In the genomic region with DNA sequence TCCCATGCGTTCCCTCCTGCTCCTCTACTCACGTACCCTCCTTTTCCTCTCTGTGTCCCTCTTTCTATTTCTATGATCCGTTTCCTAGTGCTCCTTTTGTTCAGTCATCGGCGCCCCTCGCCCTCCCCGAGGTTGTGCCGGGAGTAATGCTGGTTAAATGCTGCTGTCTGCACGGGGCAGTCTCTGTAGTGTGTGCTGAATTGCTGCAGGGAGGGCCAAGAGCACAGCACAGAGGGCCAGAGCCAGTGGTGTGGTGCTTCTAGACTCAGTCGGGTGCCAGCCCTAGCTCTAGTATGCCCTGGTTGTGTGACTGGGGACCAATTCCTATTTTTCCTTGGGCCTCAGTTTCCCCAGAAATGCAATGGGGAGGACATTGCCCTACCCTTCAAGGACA, we compare ENCODE assay signal across 9 cellular contexts.
DNase-seq lines count a peak whose midpoint lies in the region; ATAC-seq and TF ChIP-seq lines count a peak whose summit lies in the region.
"Had no signal": no experiment of that assay in that cellular context is flagged by ENCODE, and none has a peak within 500 bp of the region (broad histone marks: within the 10 kb centered on the region; RNA-seq: fewer than 3 reads in every experiment).

No MANE protein-coding gene starts in this region.

- DNase-seq in HCEC 1CT (peak; percentile 36), left lobe of liver (ENCODE audit: low spot score) (no peak), spleen (no peak), NOMO-1 treated with dmso at 0.1 percent for 144 hours (lab: John Stamatoyannopoulos, UW; ENCODE audit: unreplicated experiment) (no peak)
- no peak for DNase-seq in activated CD8-positive, alpha-beta T cell treated with anti-CD3 and anti-CD28 coated beads, Interleukin-2, amount 10 ng/mL, durations not matched to agents 7 days and 5 days
- DNase-seq in activated CD4-positive, CD25-positive, alpha-beta regulatory T cell treated with anti-CD3 and anti-CD28 coated beads, Interleukin-2, amount 50 U/mL, for 72 hours: no peak
- DNase-seq: stimulated activated CD4-positive, alpha-beta T cell treated with anti-CD3 and anti-CD28 coated beads, Interleukin-4, amount 100 ng/mL, for 1 hour had no signal

- intact Hi-C loops in spleen (cut with DNase I; ENCODE audit: low total_unique reads): no loop called here

- no peak for TF ChIP-seq POLR2A in spleen (IDR thresholded peaks at IDR 0.05)

- no peak overlapping the region for H3K27ac Mint-ChIP-seq in activated CD8-positive, alpha-beta T cell treated with anti-CD3 and anti-CD28 coated beads, Interleukin-2, amount 10 ng/mL, durations not matched to agents 7 days and 5 days

- 3 to 5% methylated on average over 10 of the region's 10 CpGs for WGBS in ectodermal cell, 2 experiments
- WGBS in spleen, 5 donors: 11 to 29% (median 13%) methylated on average over 10 of the region's 10 CpGs

- H3K4me1 Mint-ChIP-seq in activated CD8-positive, alpha-beta T cell treated with anti-CD3 and anti-CD28 coated beads, Interleukin-2, amount 10 ng/mL, durations not matched to agents 7 days and 5 days (ENCODE audit: low read depth): no peaks in the 10 kb centered on the region

- TF ChIP-seq CTCF in spleen (IDR thresholded peaks at IDR 0.05 in 8 of 11, conservative IDR thresholded peaks at IDR 0.05 in 3 of 11): no peak

- H3K27ac ChIP-seq in ectodermal cell (ENCODE audit: insufficient read depth, low read depth, low read length, poor library complexity, severe bottlenecking): peak overlapping the region; percentile 98
- peak overlapping the region in 5 of 8 donors; percentile 56 to 73 (median 65) for H3K27ac ChIP-seq in spleen

- no peaks in the 10 kb centered on the region for H3K27me3 ChIP-seq in ectodermal cell (ENCODE audit: control insufficient read depth, insufficient read depth, low read length, poor library complexity, severe bottlenecking)
- peaks cover 0 to 58% (median 9%) of the 10 kb centered on the region in 7 donors for H3K27me3 ChIP-seq in spleen (replicated peaks in 1 of 7)

- H3K36me3 ChIP-seq in ectodermal cell (ENCODE audit: control insufficient read depth, insufficient read depth, low read length) (no peaks in the 10 kb centered on the region), spleen (no peaks in the 10 kb centered on the region)

- no peak overlapping the region for H3K4me3 Mint-ChIP-seq in activated CD8-positive, alpha-beta T cell treated with anti-CD3 and anti-CD28 coated beads, Interleukin-2, amount 10 ng/mL, durations not matched to agents 7 days and 5 days

- H3K4me1 ChIP-seq in ectodermal cell (ENCODE audit: control insufficient read depth, insufficient read depth, low read length) (peaks cover 54% of the 10 kb centered on the region), spleen (peaks cover 0 to 28% (median 12%) of the 10 kb centered on the region in 6 donors)

- H3K9me3 ChIP-seq in ectodermal cell (ENCODE audit: control insufficient read depth, low read length): no peaks in the 10 kb centered on the region
- H3K9me3 ChIP-seq in spleen: no peaks in the 10 kb centered on the region

- H3K9me3 Mint-ChIP-seq in activated CD8-positive, alpha-beta T cell treated with anti-CD3 and anti-CD28 coated beads, Interleukin-2, amount 10 ng/mL, durations not matched to agents 7 days and 5 days (ENCODE audit: insufficient read depth): no peaks in the 10 kb centered on the region

- peak; percentile 28 for ATAC-seq in left lobe of liver
- ATAC-seq in activated CD8-positive, alpha-beta T cell treated with anti-CD3 and anti-CD28 coated beads, Interleukin-2, amount 10 ng/mL, durations not matched to agents 7 days and 5 days: no peak
- no peak for ATAC-seq in GM18502 (IDR thresholded peaks at IDR 0.05; ENCODE audit: poor library complexity, unreplicated experiment)

- CTCF ChIA-PET in activated CD8-positive, alpha-beta T cell treated with anti-CD3 and anti-CD28 coated beads, Interleukin-2, amount 10 ng/mL, durations not matched to agents 7 days and 5 days (lab: Charles Lee): no interaction called here

- H3K27me3 Mint-ChIP-seq in activated CD8-positive, alpha-beta T cell treated with anti-CD3 and anti-CD28 coated beads, Interleukin-2, amount 10 ng/mL, durations not matched to agents 7 days and 5 days (ENCODE audit: low read depth): peaks cover 30% of the 10 kb centered on the region

- POLR2A ChIA-PET in activated CD8-positive, alpha-beta T cell treated with anti-CD3 and anti-CD28 coated beads, Interleukin-2, amount 10 ng/mL, durations not matched to agents 7 days and 5 days (lab: Charles Lee): no interaction called here

- peak overlapping the region; percentile 18 for H3K4me3 ChIP-seq in ectodermal cell (ENCODE audit: insufficient read depth, low read depth, low read length)
- H3K4me3 ChIP-seq in spleen: no peak overlapping the region

- no peaks in the 10 kb centered on the region for H3K36me3 Mint-ChIP-seq in activated CD8-positive, alpha-beta T cell treated with anti-CD3 and anti-CD28 coated beads, Interleukin-2, amount 10 ng/mL, durations not matched to agents 7 days and 5 days (ENCODE audit: low read depth)
